10 cellular contexts compared by ENCODE assay signal in genomic region chr12:81797100-81797499, GRCh38. TPM values are rescaled to one million over a fixed set of nuclear protein-coding genes. Genes with fewer than 3 reads are reported as not detected.
DNase-seq lines count a peak whose midpoint lies in the region; ATAC-seq and TF ChIP-seq lines count a peak whose summit lies in the region.
"Had no signal": no experiment of that assay in that cellular context is flagged by ENCODE, and none has a peak within 500 bp of the region (broad histone marks: within the 10 kb centered on the region; RNA-seq: fewer than 3 reads in every experiment).

No MANE protein-coding gene starts in this region.

- H3K4me3 ChIP-seq in kidney epithelial cell (ENCODE audit: low read depth, low read length) = no peak overlapping the region
- H3K4me3 ChIP-seq in neuronal stem cell (ENCODE audit: low read length in 2 of 2) = no peak overlapping the region

- H4K8ac ChIP-seq in neuronal stem cell (ENCODE audit: low read depth, low read length) = no peak overlapping the region

- POLR2A ChIA-PET in GM10248 (lab: Yijun Ruan, JAX) = no interaction called here
- POLR2A ChIA-PET in RWPE1 (lab: Yijun Ruan, JAX; ENCODE audit: low non-redundant PET) = no interaction called here

- no peak overlapping the region for H3K4ac ChIP-seq in neuronal stem cell (ENCODE audit: low read length)

- H3K79me1 ChIP-seq in neuronal stem cell (ENCODE audit: low read depth, low read length) = no peaks in the 10 kb centered on the region

- WGBS in neuronal stem cell (ENCODE audit: extremely low coverage in 2 of 2, insufficient read length in 2 of 2, insufficient replicate concordance in 1 of 2), 2 donors = no CpG with 5 or more reads among the region's 3 CpGs

- peaks cover 2% of the 10 kb centered on the region for H3K36me3 Mint-ChIP-seq in T-helper 17 cell (ENCODE audit: low read depth)
- H3K36me3 Mint-ChIP-seq: activated naive CD8-positive, alpha-beta T cell treated with anti-CD3 and anti-CD28 coated beads for 36 hours had no signal

- no peak overlapping the region for H3K4me2 ChIP-seq in neuronal stem cell (ENCODE audit: insufficient read depth, low read length, poor library complexity, severe bottlenecking)

- no peaks in the 10 kb centered on the region for H3K4me1 Mint-ChIP-seq in T-helper 17 cell

- H3K23ac ChIP-seq in neuronal stem cell (ENCODE audit: low read depth, low read length, poor library complexity) = no peak overlapping the region

- CTCF ChIA-PET in GM10248 (lab: Yijun Ruan, JAX) = no interaction called here
- CTCF ChIA-PET in RWPE1 (lab: Yijun Ruan, JAX) = interaction anchor here (0.7 kb wide), 1 partner anchor 108 kb away, joined by 3 read pairs; no protein-coding TSS in a partner anchor

- H2AK5ac ChIP-seq in neuronal stem cell (ENCODE audit: low read depth, low read length) = no peak overlapping the region

- H2BK15ac ChIP-seq in neuronal stem cell (ENCODE audit: low read length) = no peak overlapping the region

- H2AFZ ChIP-seq in neuronal stem cell (ENCODE audit: low read length) = no peak overlapping the region

- ATAC-seq in HG02610 (IDR thresholded peaks at IDR 0.05; ENCODE audit: unreplicated experiment) (peak; percentile 45), GM18873 (IDR thresholded peaks at IDR 0.05; ENCODE audit: low FRiP score, unreplicated experiment) (no peak), T-helper 17 cell (no peak)
- ATAC-seq: left colon had no signal

- H3K27me3 Mint-ChIP-seq in T-helper 17 cell = peaks cover 14% of the 10 kb centered on the region

- no peak overlapping the region for H3K9ac ChIP-seq in neuronal stem cell (ENCODE audit: low read depth, low read length, poor library complexity)

- H3K14ac ChIP-seq in neuronal stem cell (ENCODE audit: low read length) = no peak overlapping the region

- peaks cover 4 to 9% of the 10 kb centered on the region in 2 donors for H3K4me1 ChIP-seq in neuronal stem cell (ENCODE audit: control insufficient read depth in 2 of 2, insufficient read depth in 1 of 2, low read depth in 1 of 2, low read length in 2 of 2)

- no peak overlapping the region for H3K27ac Mint-ChIP-seq in T-helper 17 cell
- H3K27ac Mint-ChIP-seq: activated naive CD8-positive, alpha-beta T cell treated with anti-CD3 and anti-CD28 coated beads for 36 hours had no signal

- H3K9me3 ChIP-seq in neuronal stem cell (replicated peaks in 1 of 2; ENCODE audit: control insufficient read depth in 2 of 2, insufficient read depth in 1 of 2, low read depth in 1 of 2, low read length in 2 of 2) (no peaks in the 10 kb centered on the region), T-helper 17 cell (ENCODE audit: control insufficient read depth, low read length, poor library complexity, severe bottlenecking) (no peaks in the 10 kb centered on the region)

- H3K27me3 ChIP-seq in kidney epithelial cell (ENCODE audit: control insufficient read depth, insufficient read depth, low read length) (no peaks in the 10 kb centered on the region), neuronal stem cell (ENCODE audit: control insufficient read depth in 3 of 3, insufficient read depth in 3 of 3, low read depth in 1 of 3, low read length in 3 of 3) (no peaks in the 10 kb centered on the region)

- no peak overlapping the region for H2BK12ac ChIP-seq in neuronal stem cell (ENCODE audit: low read length)

- no peak overlapping the region for H2BK5ac ChIP-seq in neuronal stem cell (ENCODE audit: low read length)

- DNase-seq in GM10248 (ENCODE audit: extremely low spot score) (no peak), RWPE1 (ENCODE audit: low spot score) (peak; percentile 7), kidney epithelial cell (ENCODE audit: low read depth) (no peak), neuronal stem cell (ENCODE audit: low spot score) (no peak), T-helper 17 cell (no peak)
- DNase-seq: activated naive CD8-positive, alpha-beta T cell treated with anti-CD3 and anti-CD28 coated beads for 36 hours; left colon; NCI-H774 had no signal

- no peak overlapping the region for H4K91ac ChIP-seq in neuronal stem cell (ENCODE audit: low read depth, low read length, poor library complexity)

- no peak overlapping the region for H3K4me3 Mint-ChIP-seq in T-helper 17 cell
- H3K4me3 Mint-ChIP-seq: activated naive CD8-positive, alpha-beta T cell treated with anti-CD3 and anti-CD28 coated beads for 36 hours had no signal

- no peaks in the 10 kb centered on the region for H3K36me3 ChIP-seq in kidney epithelial cell (ENCODE audit: control insufficient read depth, insufficient read depth, low read length)
- no peaks in the 10 kb centered on the region for H3K36me3 ChIP-seq in neuronal stem cell (replicated peaks in 1 of 2; ENCODE audit: control insufficient read depth in 2 of 2, insufficient read depth in 2 of 2, low read length in 2 of 2)

- H3K27ac ChIP-seq in RWPE1 = no peak overlapping the region
- H3K27ac ChIP-seq in neuronal stem cell (replicated peaks; ENCODE audit: low read length) = no peak overlapping the region

- TF ChIP-seq CTCF in GM10248 (IDR thresholded peaks at IDR 0.05; ENCODE audit: control extremely low read depth, extremely low read depth, low read depth, missing control alignments) (peak; percentile 14), RWPE1 (conservative IDR thresholded peaks at IDR 0.05; ENCODE audit: low read depth) (no peak; the same call in 1 of the 2 replicates), kidney epithelial cell (IDR thresholded peaks at IDR 0.05; ENCODE audit: insufficient read depth, low read length, poor library complexity, severe bottlenecking) (peak; percentile 35)

- H2BK120ac ChIP-seq in neuronal stem cell (ENCODE audit: low read depth, low read length) = no peak overlapping the region

- no peak overlapping the region for H3K18ac ChIP-seq in neuronal stem cell (ENCODE audit: low read length)

RNA-seq across cellular contexts. Expression of gene PPFIA2, which starts 38.0 kb away (rescaled TPM):
- total RNA-seq in kidney epithelial cell (not detected in 2 replicates), T-helper 17 cell (not detected)
- 0.77 TPM for polyA plus RNA-seq in neuronal stem cell (2013, experiment 1 of 2)
- polyA plus RNA-seq in neuronal stem cell (2013, experiment 2 of 2) = 0.30 TPM
